Comparison of ENCODE assay signal across 28 cellular contexts in genomic region chr22:43039800-43040199, GRCh38. TPM values are rescaled to one million over a fixed set of nuclear protein-coding genes. Genes with fewer than 3 reads are reported as not detected.
DNase-seq lines count a peak whose midpoint lies in the region; ATAC-seq and TF ChIP-seq lines count a peak whose summit lies in the region.
"Had no signal": no experiment of that assay in that cellular context is flagged by ENCODE, and none has a peak within 500 bp of the region (broad histone marks: within the 10 kb centered on the region; RNA-seq: fewer than 3 reads in every experiment).

No MANE protein-coding gene starts in this region.

- peak overlapping the region; percentile 63 for H3K27ac Mint-ChIP-seq in Caco-2 (ENCODE audit: unreplicated experiment)
- H3K27ac Mint-ChIP-seq: activated naive CD4-positive, alpha-beta T cell treated with anti-CD3 and anti-CD28 coated beads, Interleukin-2, amount 50 U/mL, for 72 hours; WTC11 had no signal

- peak overlapping the region; percentile 30 for H2AK5ac ChIP-seq in mesenchymal stem cell (ENCODE audit: low read length, severe bottlenecking)

- no peak overlapping the region for H2BK12ac ChIP-seq in mesenchymal stem cell (ENCODE audit: low read length in 2 of 2)

- H3K4me3 ChIP-seq in Caco-2 (ENCODE audit: low read depth, low read length), result no peak overlapping the region
- no peak overlapping the region for H3K4me3 ChIP-seq in mesenchymal stem cell (ENCODE audit: insufficient read depth in 1 of 2, low read depth in 1 of 2, low read length in 2 of 2)
- no peak overlapping the region for H3K4me3 ChIP-seq in upper lobe of left lung
- H3K4me3 ChIP-seq: colonic mucosa, lung, Peyer's patch, upper lobe of right lung had no signal

- TF ChIP-seq POLR2A in upper lobe of left lung (IDR thresholded peaks at IDR 0.05), result no peak

- no peak for TF ChIP-seq CTCF in Caco-2 (IDR thresholded peaks at IDR 0.05; ENCODE audit: insufficient read depth in 1 of 2, low read depth in 1 of 2, low read length in 1 of 2, severe bottlenecking in 1 of 2, unreplicated experiment in 1 of 2)
- TF ChIP-seq CTCF in upper lobe of left lung (IDR thresholded peaks at IDR 0.05), result no peak

- no peak overlapping the region for H3K14ac ChIP-seq in mesenchymal stem cell (ENCODE audit: low read length in 2 of 2)

- H3K9me3 Mint-ChIP-seq in Caco-2 (ENCODE audit: unreplicated experiment), result no peaks in the 10 kb centered on the region
- H3K9me3 Mint-ChIP-seq: activated naive CD4-positive, alpha-beta T cell treated with anti-CD3 and anti-CD28 coated beads, Interleukin-2, amount 50 U/mL, for 72 hours; activated T-helper 1 cell treated with anti-CD3 and anti-CD28 coated beads, Interleukin-12 subunit alpha, Interleukin-12 subunit beta, Interleukin-2, Interleukin-4 antibody, amounts not matched to agents 30 ng/mL and 10 ng/mL and 1 ng/mL, durations not matched to agents 14 hours and 24 hours and 36 hours; effector memory CD8-positive, alpha-beta T cell; neural crest cell; WTC11 had no signal

- ATAC-seq in upper lobe of left lung (ENCODE audit: low FRiP score in 2 of 2) (no peak), GM18861 (IDR thresholded peaks at IDR 0.05; ENCODE audit: unreplicated experiment) (no peak)
- ATAC-seq: activated naive CD4-positive, alpha-beta T cell treated with anti-CD3 and anti-CD28 coated beads, Interleukin-2, amount 50 U/mL, for 72 hours; effector memory CD8-positive, alpha-beta T cell; sciatic nerve; upper lobe of right lung; WTC11 had no signal

- TF ChIP-seq EP300 in upper lobe of left lung (IDR thresholded peaks at IDR 0.05), result no peak

- H3K36me3 Mint-ChIP-seq in Caco-2 (ENCODE audit: insufficient read depth, unreplicated experiment), result no peaks in the 10 kb centered on the region
- H3K36me3 Mint-ChIP-seq: activated naive CD4-positive, alpha-beta T cell treated with anti-CD3 and anti-CD28 coated beads, Interleukin-2, amount 50 U/mL, for 72 hours; WTC11 had no signal

- H3K18ac ChIP-seq in mesenchymal stem cell (ENCODE audit: low read depth in 1 of 2, low read length in 2 of 2), result no peak overlapping the region

- WGBS in mesenchymal stem cell, result 85% methylated on average over 12 of the region's 13 CpGs
- 78 to 92% methylated on average over 11 to 12 of the region's 13 CpGs for WGBS in upper lobe of left lung, 2 donors

- no peak overlapping the region for H3K4me3 Mint-ChIP-seq in Caco-2 (ENCODE audit: unreplicated experiment)
- H3K4me3 Mint-ChIP-seq: activated T-helper 1 cell treated with anti-CD3 and anti-CD28 coated beads, Interleukin-12 subunit alpha, Interleukin-12 subunit beta, Interleukin-2, Interleukin-4 antibody, amounts not matched to agents 30 ng/mL and 10 ng/mL and 1 ng/mL, durations not matched to agents 14 hours and 24 hours and 36 hours; effector memory CD8-positive, alpha-beta T cell; neural crest cell; WTC11 had no signal

- no peak overlapping the region for H2BK15ac ChIP-seq in mesenchymal stem cell (ENCODE audit: low read depth, poor library complexity, severe bottlenecking)

- no peak overlapping the region for H3K4me2 ChIP-seq in mesenchymal stem cell (ENCODE audit: low read length, poor library complexity, severe bottlenecking)

- H3K23ac ChIP-seq in mesenchymal stem cell (ENCODE audit: low read length in 2 of 2), result no peak overlapping the region

- intact Hi-C loops in Caco-2 (cut with micrococcal nuclease; ENCODE audit: unreplicated experiment), result no loop called here

- H3K9ac ChIP-seq in mesenchymal stem cell (ENCODE audit: low read length), result no peak overlapping the region

- H3K9me3 ChIP-seq in Caco-2, result no peaks in the 10 kb centered on the region
- no peaks in the 10 kb centered on the region for H3K9me3 ChIP-seq in mesenchymal stem cell (ENCODE audit: control insufficient read depth, low read length)
- H3K9me3 ChIP-seq in upper lobe of left lung, result no peaks in the 10 kb centered on the region
- H3K9me3 ChIP-seq: colonic mucosa, Peyer's patch, upper lobe of right lung had no signal

- POLR2A ChIA-PET in Caco-2 (lab: Charles Lee), result no interaction called here

- H2BK5ac ChIP-seq in mesenchymal stem cell (ENCODE audit: low read depth, low read length, poor library complexity, severe bottlenecking), result no peak overlapping the region

- BruUV-seq in Caco-2 (replicated peaks; lab: Mats Ljungman, UMichigan), result no TSS peak

- CTCF ChIA-PET in Caco-2 (lab: Charles Lee), result no interaction called here

- H3K27me3 ChIP-seq in Caco-2 (replicated peaks; ENCODE audit: control insufficient read depth, insufficient read depth, low read length) (no peaks in the 10 kb centered on the region; the same call in 1 of the 2 replicates), mesenchymal stem cell (ENCODE audit: control insufficient read depth in 1 of 2, insufficient read depth in 1 of 2, low read length in 2 of 2) (no peaks in the 10 kb centered on the region), upper lobe of left lung (no peaks in the 10 kb centered on the region)
- H3K27me3 ChIP-seq: colonic mucosa, Peyer's patch, upper lobe of right lung had no signal

- no peaks in the 10 kb centered on the region for H3K4me1 Mint-ChIP-seq in Caco-2 (ENCODE audit: low read depth, unreplicated experiment)

- no peak overlapping the region for H3K4ac ChIP-seq in mesenchymal stem cell (ENCODE audit: low read depth in 1 of 2, low read length in 2 of 2)

- DNase-seq in COLO668 (lab: John Stamatoyannopoulos, UW; ENCODE audit: unreplicated experiment) (peak; percentile 88), Caco-2 (peak in 1 of 2 experiments; percentile 24), NCI-H69 (lab: John Stamatoyannopoulos, UW) (peak; percentile 92), mesenchymal stem cell (no peak), T-helper 9 cell (no peak), upper lobe of left lung (no peak)
- DNase-seq: C1 segment of cervical spinal cord; Calu3; colonic mucosa; effector memory CD8-positive, alpha-beta T cell; head of caudate nucleus; kidney glomerular epithelial cell; MV-4-11; NCI-H1930; NCI-H524 treated with DMSO at 0.1 percent for 48 hours; Peyer's patch; SIG-M5; stimulated activated CD4-positive, alpha-beta T cell treated with anti-CD3 and anti-CD28 coated beads, Interleukin-12 subunit alpha, Interleukin-12 subunit beta, amount 100 ng/mL, for 4 hours; stimulated activated CD4-positive, alpha-beta T cell treated with anti-CD3 and anti-CD28 coated beads, Interleukin-4, amount 100 ng/mL, for 1 hour; T1000; upper lobe of right lung had no signal

- H4K91ac ChIP-seq in mesenchymal stem cell (ENCODE audit: low read length), result no peak overlapping the region

- H3K27me3 Mint-ChIP-seq in Caco-2 (ENCODE audit: insufficient read depth, unreplicated experiment), result no peaks in the 10 kb centered on the region
- H3K27me3 Mint-ChIP-seq: effector memory CD8-positive, alpha-beta T cell had no signal

- no peak overlapping the region for H4K8ac ChIP-seq in mesenchymal stem cell (ENCODE audit: low read length)

- H3K4me1 ChIP-seq in Caco-2 (no peaks in the 10 kb centered on the region), mesenchymal stem cell (ENCODE audit: control insufficient read depth, insufficient read depth, low read depth, low read length) (peaks cover 26% of the 10 kb centered on the region), upper lobe of left lung (peaks cover 0 to 4% (median 2%) of the 10 kb centered on the region in 4 donors)
- H3K4me1 ChIP-seq: colonic mucosa, Peyer's patch, upper lobe of right lung had no signal

- H2AFZ ChIP-seq in mesenchymal stem cell (ENCODE audit: low read depth, low read length), result no peak overlapping the region

- no peaks in the 10 kb centered on the region for H3K36me3 ChIP-seq in Caco-2 (ENCODE audit: control insufficient read depth, insufficient read depth, low read length)
- peaks cover 0 to 4% of the 10 kb centered on the region in 2 experiments for H3K36me3 ChIP-seq in mesenchymal stem cell (ENCODE audit: control insufficient read depth in 1 of 2, insufficient read depth in 2 of 2, low read depth in 1 of 2, low read length in 2 of 2)
- no peaks in the 10 kb centered on the region for H3K36me3 ChIP-seq in upper lobe of left lung
- H3K36me3 ChIP-seq: colonic mucosa, Peyer's patch, upper lobe of right lung had no signal

- H3K79me1 ChIP-seq in mesenchymal stem cell (replicated peaks; ENCODE audit: low read length, poor library complexity, severe bottlenecking), result no peaks in the 10 kb centered on the region

- H2BK120ac ChIP-seq in mesenchymal stem cell (ENCODE audit: low read depth, low read length), result no peak overlapping the region

- H3K27ac ChIP-seq in mesenchymal stem cell (ENCODE audit: low read length, poor library complexity, severe bottlenecking), result no peak overlapping the region
- H3K27ac ChIP-seq in upper lobe of left lung, result no peak overlapping the region
- H3K27ac ChIP-seq: colonic mucosa, Peyer's patch, upper lobe of right lung had no signal

RNA-seq across cellular contexts. Expression of gene PACSIN2, which starts 24.9 kb away (rescaled TPM):
- total RNA-seq in Caco-2 (2022), result 122 and 126 TPM in 2 replicates
- 33.2 TPM for polyA plus RNA-seq in mesenchymal stem cell (2013, experiment 1 of 2)
- 35.1 TPM for polyA plus RNA-seq in mesenchymal stem cell (2013, experiment 2 of 2)
- total RNA-seq in upper lobe of left lung, result 100 to 1,000 TPM; 120 to 186 (median 151) TPM

RNA-seq across cellular contexts. Expression of gene TTLL1, which starts 49.4 kb away (rescaled TPM):
- 4.1 and 4.4 TPM in 2 replicates for total RNA-seq in Caco-2 (2022)
- 12.6 TPM for polyA plus RNA-seq in mesenchymal stem cell (2013, experiment 1 of 2)
- 12.2 TPM for polyA plus RNA-seq in mesenchymal stem cell (2013, experiment 2 of 2)
- total RNA-seq in upper lobe of left lung, result 1 to 10 TPM; 1.0 to 5.7 (median 4.8) TPM

Comparison
In these comparisons a context has a peak if more than half of its experiments do, and no peak if none do; other contexts are left out.
1. DNase-seq: peak in COLO668 (single experiment) and NCI-H69 (single experiment); none in mesenchymal stem cell (single experiment), T-helper 9 cell (single experiment) and upper lobe of left lung (0 of 2).